ENCODE assay signal across 7 cellular contexts in the genomic region with DNA sequence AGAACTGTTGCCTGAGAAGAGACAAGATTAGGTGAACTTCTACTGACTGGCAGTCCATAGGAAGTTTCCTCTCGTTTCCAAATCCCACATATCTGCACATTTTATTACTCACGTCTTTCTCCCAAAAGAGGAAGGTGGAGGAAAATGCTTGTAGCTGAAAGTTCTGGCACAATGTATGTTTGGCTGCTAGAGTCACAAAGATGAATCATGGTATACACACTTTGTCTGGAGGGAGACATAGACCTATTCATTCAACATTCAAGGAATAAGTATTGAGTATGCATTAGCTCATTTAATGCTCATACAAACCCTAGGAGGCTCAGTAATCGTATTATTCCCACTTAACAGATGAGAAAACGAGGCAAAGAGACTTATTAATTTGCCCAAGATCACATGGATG.
"Had no signal": no experiment of that assay in that cellular context is flagged by ENCODE, and none has a peak within 500 bp of the region (broad histone marks: within the 10 kb centered on the region; RNA-seq: fewer than 3 reads in every experiment).

No MANE protein-coding gene starts in this region.

- ATAC-seq: HCT116 had no signal

- DNase-seq: GOT3, H7, HFFc6, KBM-7 had no signal

- FAIRE-seq: HTR-8/SVneo had no signal

- H3K36me3 ChIP-seq: HAP-1 had no signal

- H3K4me3 ChIP-seq: HAP-1 had no signal

- H3K9me3 ChIP-seq: HAP-1 had no signal
